13 cellular contexts compared by ENCODE assay signal in the genomic region with DNA sequence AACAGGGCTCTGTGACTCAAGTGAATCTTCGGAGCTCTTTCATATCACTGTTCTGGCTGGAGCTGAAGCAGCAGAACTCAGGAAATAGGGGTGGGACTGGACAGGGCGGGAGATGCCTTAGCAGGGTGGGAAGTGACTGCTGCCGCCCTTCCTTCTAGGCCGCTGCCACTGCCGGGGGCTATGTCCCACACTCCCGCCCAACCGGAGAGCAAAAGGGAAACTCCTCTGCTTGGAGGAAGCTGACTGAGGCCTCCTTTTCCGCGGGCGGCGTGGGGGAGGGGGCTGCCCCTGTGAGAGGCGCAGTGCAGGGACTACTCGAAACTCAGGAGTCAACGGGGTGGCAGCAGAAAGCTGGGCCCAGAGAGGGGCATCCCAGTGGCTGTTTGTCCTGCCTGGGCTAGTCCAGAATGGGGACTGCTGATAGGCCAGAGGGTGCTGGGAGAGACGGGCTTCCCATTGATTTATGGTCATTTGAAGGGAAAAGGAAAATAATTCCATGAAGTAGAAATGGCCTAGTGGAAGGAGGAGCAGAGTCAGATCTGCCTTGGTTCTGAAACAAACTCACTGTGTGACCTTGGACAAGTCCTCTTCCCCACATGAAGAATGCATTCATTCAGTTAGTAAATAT. TPM values are rescaled to one million over a fixed set of nuclear protein-coding genes. Genes with fewer than 3 reads are reported as not detected.
DNase-seq lines count a peak whose midpoint lies in the region; ATAC-seq and TF ChIP-seq lines count a peak whose summit lies in the region.
"Had no signal": no experiment of that assay in that cellular context is flagged by ENCODE, and none has a peak within 500 bp of the region (broad histone marks: within the 10 kb centered on the region; RNA-seq: fewer than 3 reads in every experiment).

No MANE protein-coding gene starts in this region.

- no peak for TF ChIP-seq CTCF in type B pancreatic cell (conservative IDR thresholded peaks at IDR 0.05)

- H3K4me1 Mint-ChIP-seq in activated T-cell treated with anti-CD3 and anti-CD28 coated beads, Interleukin-2, amount 50 U/mL, for 72 hours (ENCODE audit: low read depth) = peaks cover 28% of the 10 kb centered on the region
- H3K4me1 Mint-ChIP-seq in activated T-helper 1 cell treated with anti-CD3 and anti-CD28 coated beads, Interleukin-12 subunit alpha, Interleukin-12 subunit beta, Interleukin-2, Interleukin-4 antibody, amounts not matched to agents 30 ng/mL and 10 ng/mL and 1 ng/mL, durations not matched to agents 14 hours and 24 hours and 36 hours (ENCODE audit: low read depth) = peaks cover 38% of the 10 kb centered on the region
- H3K4me1 Mint-ChIP-seq in type B pancreatic cell (ENCODE audit: unreplicated experiment) = peaks cover 20% of the 10 kb centered on the region

- peaks cover 33% of the 10 kb centered on the region for H3K27me3 Mint-ChIP-seq in activated T-cell treated with anti-CD3 and anti-CD28 coated beads, Interleukin-2, amount 50 U/mL, for 72 hours (ENCODE audit: low read depth)
- no peaks in the 10 kb centered on the region for H3K27me3 Mint-ChIP-seq in activated T-helper 1 cell treated with anti-CD3 and anti-CD28 coated beads, Interleukin-12 subunit alpha, Interleukin-12 subunit beta, Interleukin-2, Interleukin-4 antibody, amounts not matched to agents 30 ng/mL and 10 ng/mL and 1 ng/mL, durations not matched to agents 14 hours and 24 hours and 36 hours (ENCODE audit: insufficient read depth)
- peaks cover 14% of the 10 kb centered on the region for H3K27me3 Mint-ChIP-seq in type B pancreatic cell

- H3K4me3 Mint-ChIP-seq in activated T-cell treated with anti-CD3 and anti-CD28 coated beads, Interleukin-2, amount 50 U/mL, for 72 hours = peak overlapping the region in 1 of 2 donors; percentile 52
- H3K4me3 Mint-ChIP-seq in activated T-helper 1 cell treated with anti-CD3 and anti-CD28 coated beads, Interleukin-12 subunit alpha, Interleukin-12 subunit beta, Interleukin-2, Interleukin-4 antibody, amounts not matched to agents 30 ng/mL and 10 ng/mL and 1 ng/mL, durations not matched to agents 14 hours and 24 hours and 36 hours = peak overlapping the region; percentile 39
- peak overlapping the region; percentile 44 for H3K4me3 Mint-ChIP-seq in type B pancreatic cell
- H3K4me3 Mint-ChIP-seq: activated B cell treated with CpG ODN at 0.5 μM for 24 hours, memory B cell had no signal

- ATAC-seq in activated T-cell treated with anti-CD3 and anti-CD28 coated beads, Interleukin-2, amount 50 U/mL, for 72 hours (replicated peaks in 1 of 2) = no peak
- no peak for ATAC-seq in HG03097 (IDR thresholded peaks at IDR 0.05; ENCODE audit: low FRiP score, unreplicated experiment)
- no peak for ATAC-seq in GM18517 (IDR thresholded peaks at IDR 0.05; ENCODE audit: unreplicated experiment)

- intact Hi-C loops in activated T-helper 1 cell treated with anti-CD3 and anti-CD28 coated beads, Interleukin-12 subunit alpha, Interleukin-12 subunit beta, Interleukin-2, Interleukin-4 antibody, amounts not matched to agents 30 ng/mL and 10 ng/mL and 1 ng/mL, durations not matched to agents 14 hours and 24 hours and 36 hours (cut with micrococcal nuclease) = loop anchor here (5.0 kb wide), 1 partner anchor 112 kb away; no protein-coding TSS in a partner anchor

- no peak overlapping the region for H3K27ac Mint-ChIP-seq in activated T-cell treated with anti-CD3 and anti-CD28 coated beads, Interleukin-2, amount 50 U/mL, for 72 hours
- H3K27ac Mint-ChIP-seq in activated T-helper 1 cell treated with anti-CD3 and anti-CD28 coated beads, Interleukin-12 subunit alpha, Interleukin-12 subunit beta, Interleukin-2, Interleukin-4 antibody, amounts not matched to agents 30 ng/mL and 10 ng/mL and 1 ng/mL, durations not matched to agents 14 hours and 24 hours and 36 hours = peak overlapping the region; percentile 18
- H3K27ac Mint-ChIP-seq in type B pancreatic cell = no peak overlapping the region
- H3K27ac Mint-ChIP-seq: activated B cell treated with CpG ODN at 0.5 μM for 24 hours, memory B cell had no signal

- no peaks in the 10 kb centered on the region for H3K9me3 Mint-ChIP-seq in activated T-cell treated with anti-CD3 and anti-CD28 coated beads, Interleukin-2, amount 50 U/mL, for 72 hours
- H3K9me3 Mint-ChIP-seq in activated T-helper 1 cell treated with anti-CD3 and anti-CD28 coated beads, Interleukin-12 subunit alpha, Interleukin-12 subunit beta, Interleukin-2, Interleukin-4 antibody, amounts not matched to agents 30 ng/mL and 10 ng/mL and 1 ng/mL, durations not matched to agents 14 hours and 24 hours and 36 hours = no peaks in the 10 kb centered on the region
- H3K9me3 Mint-ChIP-seq in type B pancreatic cell = no peaks in the 10 kb centered on the region
- H3K9me3 Mint-ChIP-seq: activated B cell treated with CpG ODN at 0.5 μM for 24 hours, memory B cell had no signal

- no peaks in the 10 kb centered on the region for H3K36me3 Mint-ChIP-seq in activated T-cell treated with anti-CD3 and anti-CD28 coated beads, Interleukin-2, amount 50 U/mL, for 72 hours (ENCODE audit: insufficient read depth in 2 of 2)
- H3K36me3 Mint-ChIP-seq in activated T-helper 1 cell treated with anti-CD3 and anti-CD28 coated beads, Interleukin-12 subunit alpha, Interleukin-12 subunit beta, Interleukin-2, Interleukin-4 antibody, amounts not matched to agents 30 ng/mL and 10 ng/mL and 1 ng/mL, durations not matched to agents 14 hours and 24 hours and 36 hours (ENCODE audit: low read depth) = no peaks in the 10 kb centered on the region
- H3K36me3 Mint-ChIP-seq in type B pancreatic cell = no peaks in the 10 kb centered on the region
- H3K36me3 Mint-ChIP-seq: memory B cell had no signal

- peak; percentile 18 to 35 for DNase-seq in activated T-cell treated with anti-CD3 and anti-CD28 coated beads, Interleukin-2, amount 50 U/mL, for 72 hours
- DNase-seq in activated T-cell treated with anti-CD3 and anti-CD28 coated beads for 4 hours = no peak
- no peak for DNase-seq in activated T-helper 1 cell treated with anti-CD3 and anti-CD28 coated beads, Interleukin-12 subunit alpha, Interleukin-12 subunit beta, Interleukin-2, Interleukin-4 antibody, amounts not matched to agents 30 ng/mL and 10 ng/mL and 1 ng/mL, durations not matched to agents 14 hours and 24 hours and 36 hours (ENCODE audit: low spot score)
- DNase-seq in left kidney (ENCODE audit: low read depth, low spot score) = peak; percentile 54
- no peak for DNase-seq in type B pancreatic cell (ENCODE audit: extremely low spot score, unreplicated experiment)
- no peak for DNase-seq in midbrain (lab: John Stamatoyannopoulos, UW)
- DNase-seq: ACHN, activated B cell treated with CpG ODN at 0.5 μM for 24 hours, NCI-H146, Peyer's patch had no signal

RNA-seq across cellular contexts. Expression of a gene that starts 36.9 kb away (rescaled TPM):
- 1 to 10 TPM; 1.1 to 1.3 TPM for total RNA-seq in activated T-cell treated with anti-CD3 and anti-CD28 coated beads, Interleukin-2, amount 50 U/mL, for 72 hours
- total RNA-seq in activated T-helper 1 cell treated with anti-CD3 and anti-CD28 coated beads, Interleukin-12 subunit alpha, Interleukin-12 subunit beta, Interleukin-2, Interleukin-4 antibody, amounts not matched to agents 30 ng/mL and 10 ng/mL and 1 ng/mL, durations not matched to agents 14 hours and 24 hours and 36 hours = 2.3 and 2.6 TPM in 2 replicates
- 0.67 and 9.9 TPM in 2 replicates for total RNA-seq in type B pancreatic cell (ENCODE audit: low replicate concordance)

Comparison
In these comparisons a context has a peak if more than half of its experiments do, and no peak if none do; other contexts are left out.
1. DNase-seq: peak in activated T-cell treated with anti-CD3 and anti-CD28 coated beads, Interleukin-2, amount 50 U/mL, for 72 hours (2 of 2) and left kidney (single experiment); none in activated T-cell treated with anti-CD3 and anti-CD28 coated beads for 4 hours (single experiment), activated T-helper 1 cell treated with anti-CD3 and anti-CD28 coated beads, Interleukin-12 subunit alpha, Interleukin-12 subunit beta, Interleukin-2, Interleukin-4 antibody, amounts not matched to agents 30 ng/mL and 10 ng/mL and 1 ng/mL, durations not matched to agents 14 hours and 24 hours and 36 hours (single experiment), type B pancreatic cell (single experiment) and midbrain (single experiment).